Comparison of ENCODE assay signal across 9 cellular contexts in the genomic region with DNA sequence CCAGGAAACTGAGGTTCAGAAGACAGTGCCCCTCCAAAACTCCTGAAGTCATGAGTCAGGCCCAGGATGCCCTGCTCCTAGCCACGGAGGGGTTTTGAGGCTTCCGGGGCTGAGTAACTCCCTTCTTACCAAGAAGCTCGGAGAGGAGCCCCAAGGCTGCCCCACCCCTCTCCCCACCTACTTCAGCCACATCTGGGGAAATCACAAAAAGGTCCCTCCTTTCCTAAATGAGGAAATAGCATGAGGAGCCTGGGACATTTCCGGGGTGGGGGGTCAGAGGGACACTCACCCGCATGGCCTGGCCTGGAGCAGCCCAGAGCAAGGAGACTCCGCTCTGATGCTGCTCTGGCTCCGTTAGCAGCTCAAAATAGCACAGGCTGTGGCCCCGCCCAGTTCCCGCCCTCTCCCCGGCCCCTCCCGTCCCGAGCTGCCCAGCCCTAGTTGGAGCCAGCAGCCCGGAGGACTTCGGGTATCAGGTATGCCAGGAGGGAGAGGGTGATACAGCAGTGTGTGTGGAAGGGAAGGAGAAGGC. TPM values are rescaled to one million over a fixed set of nuclear protein-coding genes. Genes with fewer than 3 reads are reported as not detected.
DNase-seq lines count a peak whose midpoint lies in the region; ATAC-seq and TF ChIP-seq lines count a peak whose summit lies in the region.
"Had no signal": no experiment of that assay in that cellular context is flagged by ENCODE, and none has a peak within 500 bp of the region (broad histone marks: within the 10 kb centered on the region; RNA-seq: fewer than 3 reads in every experiment).

No MANE protein-coding gene starts in this region.

- H3K27me3 ChIP-seq in CD8-positive, alpha-beta T cell (ENCODE audit: insufficient read depth, low read length) = no peaks in the 10 kb centered on the region
- H3K27me3 ChIP-seq: SJSA1 had no signal

- H3K27ac Mint-ChIP-seq in CD8-positive, alpha-beta T cell = peak overlapping the region; percentile 100

- peak; percentile 72 for ATAC-seq in CD8-positive, alpha-beta T cell
- peak; percentile 59 for ATAC-seq in GM21723 (IDR thresholded peaks at IDR 0.05; ENCODE audit: unreplicated experiment)

- no peaks in the 10 kb centered on the region for H3K9me3 ChIP-seq in CD8-positive, alpha-beta T cell (ENCODE audit: low read length)
- no peaks in the 10 kb centered on the region for H3K9me3 ChIP-seq in mesodermal cell (ENCODE audit: control insufficient read depth, low read length)
- H3K9me3 ChIP-seq: SJSA1 had no signal

- 15 to 23% methylated on average over 5 to 11 of the region's 14 CpGs for WGBS in mesodermal cell (ENCODE audit: insufficient coverage in 2 of 2), 2 experiments

- peak overlapping the region; percentile 73 for H3K4me3 ChIP-seq in CD8-positive, alpha-beta T cell (ENCODE audit: low read depth, low read length)
- H3K4me3 ChIP-seq in mesodermal cell (ENCODE audit: extremely low read depth, insufficient read depth, low read length, poor library complexity, severe bottlenecking) = peak overlapping the region; percentile 21
- H3K4me3 ChIP-seq: SJSA1 had no signal

- H3K9me3 Mint-ChIP-seq in CD8-positive, alpha-beta T cell = no peaks in the 10 kb centered on the region

- H3K36me3 ChIP-seq in CD8-positive, alpha-beta T cell (ENCODE audit: insufficient read depth, low read length) = no peaks in the 10 kb centered on the region
- peaks cover 6% of the 10 kb centered on the region for H3K36me3 ChIP-seq in mesodermal cell (ENCODE audit: control insufficient read depth, insufficient read depth, low read length)
- H3K36me3 ChIP-seq: SJSA1 had no signal

- H3K4me1 Mint-ChIP-seq in CD8-positive, alpha-beta T cell (ENCODE audit: low read depth) = peaks cover 68% of the 10 kb centered on the region

- peak overlapping the region; percentile 54 for H3K27ac ChIP-seq in CD8-positive, alpha-beta T cell (ENCODE audit: low read depth, low read length)
- peak overlapping the region; percentile 87 for H3K27ac ChIP-seq in mesodermal cell (ENCODE audit: low read depth, low read length, severe bottlenecking)
- H3K27ac ChIP-seq: SJSA1 had no signal

- peaks cover 17% of the 10 kb centered on the region for H3K36me3 Mint-ChIP-seq in CD8-positive, alpha-beta T cell

- intact Hi-C loops in CD8-positive, alpha-beta T cell (cut with DNase I, micrococcal nuclease) = loop anchor here in 1 of 2 experiments (1.0 to 10.0 kb wide), 6 partner anchors 9 to 425 kb away; a partner anchor contains a TSS

- CTCF ChIA-PET in CD8-positive, alpha-beta T cell (lab: Charles Lee) = interaction anchor here (0.6 to 8.8 kb wide), 10 partner anchors 9 to 377 kb away, joined by 3 to 71 read pairs (median 6); a partner anchor contains a TSS

- H3K4me3 Mint-ChIP-seq in CD8-positive, alpha-beta T cell = peak overlapping the region; percentile 93

- no peaks in the 10 kb centered on the region for H3K27me3 Mint-ChIP-seq in CD8-positive, alpha-beta T cell (ENCODE audit: low read depth)

- peaks cover 50% of the 10 kb centered on the region for H3K4me1 ChIP-seq in CD8-positive, alpha-beta T cell (ENCODE audit: insufficient read depth, low read length)
- H3K4me1 ChIP-seq in mesodermal cell (ENCODE audit: control insufficient read depth, insufficient read depth, low read length, poor library complexity, severe bottlenecking) = peaks cover 49% of the 10 kb centered on the region

- no peak for TF ChIP-seq CTCF in CD8-positive, alpha-beta T cell (IDR thresholded peaks at IDR 0.05)

- DNase-seq in CD8-positive, alpha-beta T cell = peak; percentile 50 to 89 (median 81)
- peak; percentile 47 for DNase-seq in NCI-H2227 treated with DMSO at 0.1 percent for 48 hours (lab: John Stamatoyannopoulos, UW)
- DNase-seq in activated CD4-positive, alpha-beta T cell treated with anti-CD3 and anti-CD28 coated beads, Interleukin-2, amount 50 U/mL, for 1 hour = peak; percentile 72
- peak; percentile 47 for DNase-seq in dedifferentiated amniotic fluid mesenchymal stem cell (ENCODE audit: extremely low spot score)
- peak; percentile 60 for DNase-seq in stimulated activated CD8-positive, alpha-beta memory T cell treated with anti-CD3 and anti-CD28 coated beads, Interleukin-15, amount 100 ng/mL, for 24 hours (ENCODE audit: low read depth)
- DNase-seq in NCI-H128 (lab: John Stamatoyannopoulos, UW; ENCODE audit: unreplicated experiment) = no peak

- POLR2A ChIA-PET in CD8-positive, alpha-beta T cell (lab: Charles Lee) = interaction anchor here (1.0 to 2.7 kb wide), 8 partner anchors 9 to 421 kb away, joined by 3 to 18 read pairs (median 4); a partner anchor contains a TSS

RNA-seq across cellular contexts. Expression of a gene that starts 40.1 kb away (rescaled TPM):
- 10 to 100 TPM; 48.5 to 52.9 TPM for total RNA-seq in CD8-positive, alpha-beta T cell
- 37.5 TPM for polyA plus RNA-seq in mesodermal cell (2013, experiment 1 of 2)
- 23.9 TPM for polyA plus RNA-seq in mesodermal cell (2013, experiment 2 of 2)
